1 cellular context compared by ENCODE assay signal in genomic region chr12:110717037-110717436, GRCh38.
TF ChIP-seq lines count a peak whose summit lies in the region.

No MANE protein-coding gene starts in this region.

TF ChIP-seq in K562, 482 proteins besides CTCF, POLR2A, EP300 and RAD21:
- TF ChIP-seq GTF2B (IDR thresholded peaks at IDR 0.05; ENCODE audit: extremely low read depth, insufficient read length), result no peak
- TF ChIP-seq MECOM (CRISPR knock-in tag; IDR thresholded peaks at IDR 0.05), result no peak
- TF ChIP-seq ZNF24 (IDR thresholded peaks at IDR 0.05), result no peak
- no peak for TF ChIP-seq SNRNP70 (optimal IDR thresholded peaks at IDR 0.05; ENCODE audit: low read depth, low read length)
- TF ChIP-seq POLR2B (IDR thresholded peaks at IDR 0.05; ENCODE audit: low read depth, partially characterized antibody), result peak; percentile 22
- TF ChIP-seq SUPT5H (IDR thresholded peaks at IDR 0.05), result peak; percentile 33; the same call in 1 of the 2 replicates
- peak; percentile 5; the same call in 1 of the 2 replicates for TF ChIP-seq ZNF316 (IDR thresholded peaks at IDR 0.05)
TF ChIP-seq in K562: peak in this region for 3.
